8 cellular contexts compared by ENCODE assay signal in genomic region chr12:123761841-123762714, GRCh38. TPM values are rescaled to one million over a fixed set of nuclear protein-coding genes. Genes with fewer than 3 reads are reported as not detected.
DNase-seq lines count a peak whose midpoint lies in the region; ATAC-seq, FAIRE-seq and TF ChIP-seq lines count a peak whose summit lies in the region.

DNAH10 (plus strand) TSS chr12:123762301; CDS start chr12:123762337, 36 bp downstream.

- H3K4me3 ChIP-seq in NB4 (ENCODE audit: low read depth, low read length) = no peak within 1 kb of the TSS
- no peak within 1 kb of the TSS for H3K4me3 ChIP-seq in parathyroid adenoma (ENCODE audit: low read depth, low read length)

- no peaks in the 10 kb centered on the region for H3K4me1 ChIP-seq in parathyroid adenoma

- H3K79me2 ChIP-seq in parathyroid adenoma = no peaks in the 10 kb centered on the region

- H3K9ac ChIP-seq in parathyroid adenoma = no peak within 1 kb of the TSS

- FAIRE-seq in D721Med (lab: Jason Lieb, UNC) = no peak
- no peak for FAIRE-seq in frontal cortex (lab: Jason Lieb, UNC)

- DNase-seq in D721Med (ENCODE audit: insufficient read length, low spot score) (no peak), NB4 (ENCODE audit: low read depth) (peak; percentile 34), activated T-cell treated with anti-CD3 and anti-CD28 coated beads for 4 hours (peak; percentile 16), frontal cortex (ENCODE audit: low spot score in 2 of 2) (no peak), NK-92 (lab: John Stamatoyannopoulos, UW; ENCODE audit: unreplicated experiment) (no peak)

- H3K36me3 ChIP-seq in parathyroid adenoma (ENCODE audit: control insufficient read depth, insufficient read depth, low read length) = no peaks in the 10 kb centered on the region

- no peaks in the 10 kb centered on the region for H3K27me3 ChIP-seq in parathyroid adenoma (ENCODE audit: control insufficient read depth, insufficient read depth, low read length)

- peak within 1 kb of the TSS; percentile 67 for H2AFZ ChIP-seq in parathyroid adenoma

- H3K9me3 ChIP-seq in parathyroid adenoma (ENCODE audit: control insufficient read depth, low read length) = no peaks in the 10 kb centered on the region

- TF ChIP-seq POLR2A in NB4 (IDR thresholded peaks at IDR 0.05; ENCODE audit: extremely low read depth, insufficient read length) = no peak

- ATAC-seq in GM21360 (IDR thresholded peaks at IDR 0.05; ENCODE audit: unreplicated experiment) = peak; percentile 59
- no peak for ATAC-seq in HG03521 (IDR thresholded peaks at IDR 0.05; ENCODE audit: unreplicated experiment)

- no peak within 1 kb of the TSS for H3K27ac ChIP-seq in parathyroid adenoma

- peak within 1 kb of the TSS; percentile 60 for H3K4me2 ChIP-seq in parathyroid adenoma (ENCODE audit: low read length)

- TF ChIP-seq CTCF in D721Med (IDR thresholded peaks at IDR 0.05; ENCODE audit: insufficient read depth, missing control alignments) (peak; percentile 29), NB4 (IDR thresholded peaks at IDR 0.05; ENCODE audit: low read depth, low read length) (no peak), parathyroid adenoma (IDR thresholded peaks at IDR 0.05) (no peak)

RNA-seq across cellular contexts. Expression of gene DNAH10, which starts in this region (rescaled TPM):
- 22.4 TPM for total RNA-seq in frontal cortex

Comparison
In these comparisons a context has a peak if more than half of its experiments do, and no peak if none do; other contexts are left out.
1. DNase-seq: peak in NB4 (single experiment) and activated T-cell treated with anti-CD3 and anti-CD28 coated beads for 4 hours (single experiment); none in D721Med (single experiment), frontal cortex (0 of 2) and NK-92 (single experiment).